15 cellular contexts compared by ENCODE assay signal in genomic region chr2:97931851-97932211, GRCh38.
DNase-seq lines count a peak whose midpoint lies in the region; ATAC-seq and TF ChIP-seq lines count a peak whose summit lies in the region.
"Had no signal": no experiment of that assay in that cellular context is flagged by ENCODE, and none has a peak within 500 bp of the region (broad histone marks: within the 10 kb centered on the region; RNA-seq: fewer than 3 reads in every experiment).

No MANE protein-coding gene starts in this region.

- intact Hi-C loops in activated B cell treated with CpG ODN at 0.5 μM for 24 hours (cut with micrococcal nuclease) (loop anchor here (2.0 to 5.0 kb wide), 2 partner anchors 35 to 59 kb away; no protein-coding TSS in a partner anchor), psoas muscle (cut with DNase I) (loop anchor here in 1 of 2 donors (5.0 to 10.0 kb wide), 3 partner anchors 60 to 233 kb away; no protein-coding TSS in a partner anchor)

- H3K27me3 Mint-ChIP-seq in activated B cell treated with CpG ODN at 0.5 μM for 24 hours, result no peaks in the 10 kb centered on the region
- H3K27me3 Mint-ChIP-seq: CD8-positive, alpha-beta memory T cell had no signal

- CTCF ChIA-PET in activated B cell treated with CpG ODN at 0.5 μM for 24 hours (lab: Charles Lee), result no interaction called here

- H3K9me3 ChIP-seq in OCI-LY1 (ENCODE audit: low read length) (peaks cover 3% of the 10 kb centered on the region; the same call in 1 of the 2 replicates), psoas muscle (no peaks in the 10 kb centered on the region)

- H3F3A ChIP-seq in OCI-LY1 (ENCODE audit: insufficient read depth, low read length), result 0 out of 2 replicates have a peak, but pooled peaks cover 4% of the 10 kb centered on the region

- H3K9me3 Mint-ChIP-seq in activated B cell treated with CpG ODN at 0.5 μM for 24 hours, result no peaks in the 10 kb centered on the region
- H3K9me3 Mint-ChIP-seq: CD8-positive, alpha-beta memory T cell had no signal

- H3K79me2 ChIP-seq in OCI-LY1 (ENCODE audit: insufficient read depth, low read length), result peaks cover 21% of the 10 kb centered on the region

- POLR2A ChIA-PET in activated B cell treated with CpG ODN at 0.5 μM for 24 hours (lab: Charles Lee), result interaction anchor here (0.7 to 3.0 kb wide), 6 partner anchors 20 to 313 kb away, joined by 4 to 8 read pairs (median 6); no protein-coding TSS in a partner anchor

- peak overlapping the region; percentile 81 for H3K27ac Mint-ChIP-seq in activated B cell treated with CpG ODN at 0.5 μM for 24 hours

- H3K4me1 Mint-ChIP-seq in activated B cell treated with CpG ODN at 0.5 μM for 24 hours, result peaks cover 91% of the 10 kb centered on the region

- H3K27me3 ChIP-seq in OCI-LY1 (ENCODE audit: insufficient read depth, low read length), result no peaks in the 10 kb centered on the region
- H3K27me3 ChIP-seq in psoas muscle (ENCODE audit: insufficient read depth in 3 of 3, low read length in 2 of 3), result no peaks in the 10 kb centered on the region

- no peak overlapping the region for H3K9ac ChIP-seq in OCI-LY1 (ENCODE audit: low read length)
- H3K9ac ChIP-seq: KMS-11 had no signal

- peaks cover 5% of the 10 kb centered on the region for H3K36me3 Mint-ChIP-seq in activated B cell treated with CpG ODN at 0.5 μM for 24 hours (ENCODE audit: low read depth)

- no peaks in the 10 kb centered on the region; the same call in 1 of the 2 replicates for H3K9me2 ChIP-seq in OCI-LY1 (ENCODE audit: low read depth, low read length)

- no peak overlapping the region for H3K4me3 ChIP-seq in OCI-LY1 (ENCODE audit: low read depth, low read length, poor library complexity, severe bottlenecking)
- H3K4me3 ChIP-seq in psoas muscle, result no peak overlapping the region

- H3K4me1 ChIP-seq in OCI-LY1 (ENCODE audit: insufficient read depth, low read length, severe bottlenecking), result peaks cover 71% of the 10 kb centered on the region
- peaks cover 65% of the 10 kb centered on the region for H3K4me1 ChIP-seq in psoas muscle

- no peaks in the 10 kb centered on the region for H4K20me1 ChIP-seq in OCI-LY1 (ENCODE audit: insufficient read depth, low read length)

- peak overlapping the region; percentile 56 for H3K4me3 Mint-ChIP-seq in activated B cell treated with CpG ODN at 0.5 μM for 24 hours
- H3K4me3 Mint-ChIP-seq: CD8-positive, alpha-beta memory T cell had no signal

- no peak overlapping the region for H3K4me2 ChIP-seq in OCI-LY1 (ENCODE audit: low read length)
- H3K4me2 ChIP-seq: KMS-11 had no signal

- H2AFZ ChIP-seq in OCI-LY1 (ENCODE audit: low read length), result no peak overlapping the region

- TF ChIP-seq CTCF in OCI-LY1 (IDR thresholded peaks at IDR 0.05; ENCODE audit: low read length), result no peak
- TF ChIP-seq CTCF in activated B cell treated with CpG ODN at 0.5 μM for 24 hours (IDR thresholded peaks at IDR 0.05), result no peak
- no peak for TF ChIP-seq CTCF in psoas muscle (IDR thresholded peaks at IDR 0.05)

- ATAC-seq in activated B cell treated with CpG ODN at 0.5 μM for 24 hours (ENCODE audit: low read depth) (no peak), psoas muscle (no peak), HG02610 (IDR thresholded peaks at IDR 0.05; ENCODE audit: unreplicated experiment) (no peak), HG03139 (IDR thresholded peaks at IDR 0.05; ENCODE audit: unreplicated experiment) (no peak)
- ATAC-seq: HCT116 had no signal

- H3K36me3 ChIP-seq in OCI-LY1 (ENCODE audit: insufficient read depth, low read length) (0 out of 2 replicates have a peak, but pooled peaks cover under 1% of the 10 kb centered on the region), psoas muscle (ENCODE audit: insufficient read depth in 1 of 2, low read depth in 1 of 2) (no peaks in the 10 kb centered on the region)

- DNase-seq in CMK (ENCODE audit: low read depth), result peak; percentile 51
- DNase-seq in activated B cell treated with CpG ODN at 0.5 μM for 24 hours, result no peak
- DNase-seq in psoas muscle, result no peak
- no peak for DNase-seq in kidney glomerular epithelial cell (lab: John Stamatoyannopoulos, UW)
- no peak for DNase-seq in RKO (ENCODE audit: low spot score)
- DNase-seq: ACHN; CD8-positive, alpha-beta memory T cell; NCI-H1105; NCI-H1694 treated with DMSO at 0.1 percent for 48 hours; SW 1271 had no signal

- H3K27ac ChIP-seq in OCI-LY1 (ENCODE audit: low read depth, low read length, poor library complexity, severe bottlenecking) (peak overlapping the region; percentile 62), psoas muscle (peak overlapping the region; percentile 70)
- H3K27ac ChIP-seq: KMS-11 had no signal
